ENCODE assay signal across 1 cellular context in the genomic region with DNA sequence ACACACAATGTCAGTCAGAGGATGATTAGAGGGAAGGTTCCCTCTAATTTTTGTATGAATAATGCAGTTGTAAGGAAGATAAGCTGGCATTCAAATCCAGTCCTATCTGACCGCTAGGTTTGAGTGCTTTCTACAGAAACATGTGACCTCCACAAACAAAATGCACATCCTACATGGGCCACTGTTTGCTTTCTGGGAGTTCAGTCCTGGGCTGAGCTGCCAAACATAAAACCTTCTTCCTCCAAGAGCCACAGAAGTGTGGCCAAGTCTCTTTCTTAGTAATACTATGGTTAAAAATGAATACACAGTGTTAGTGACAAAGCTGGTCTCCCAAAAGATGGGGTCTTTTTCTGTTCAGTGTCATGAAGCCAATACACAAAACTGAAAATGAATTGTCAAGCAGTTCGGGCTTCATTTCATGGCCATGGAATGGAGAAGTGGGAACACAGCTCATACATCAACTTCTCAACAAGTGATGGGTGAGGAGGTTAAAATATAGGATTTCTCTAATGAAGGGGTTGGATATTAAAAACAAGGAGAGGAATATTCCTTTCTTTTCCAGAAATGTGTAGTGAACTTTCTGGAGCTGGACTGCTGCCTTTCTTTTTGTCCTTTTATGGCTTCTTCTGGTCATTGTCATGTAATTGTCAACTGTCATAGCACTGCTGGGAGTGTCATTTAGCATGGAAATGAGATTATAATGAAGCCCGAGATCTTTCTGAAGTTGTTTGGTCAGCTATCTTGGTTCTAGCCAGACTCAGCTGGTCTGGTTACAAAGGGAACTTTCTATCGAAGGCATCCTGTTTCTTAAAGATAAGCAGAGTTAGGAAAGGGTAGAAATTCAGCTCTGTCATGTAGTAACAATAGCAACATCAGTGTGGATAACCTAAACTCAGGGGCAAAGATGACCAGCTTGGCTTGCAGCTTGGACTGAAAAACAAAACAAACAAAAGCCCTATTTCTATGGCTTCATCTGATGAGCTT.
A peak's percentile ranks its signal among the peaks of the same experiment; 100 is the strongest.
TF ChIP-seq lines count a peak whose summit lies in the region.

No MANE protein-coding gene starts in this region.

TF ChIP-seq in K562, 482 proteins besides CTCF, POLR2A, EP300 and RAD21 (continued from another document and continues in another):
- TF ChIP-seq, protein P1, sequence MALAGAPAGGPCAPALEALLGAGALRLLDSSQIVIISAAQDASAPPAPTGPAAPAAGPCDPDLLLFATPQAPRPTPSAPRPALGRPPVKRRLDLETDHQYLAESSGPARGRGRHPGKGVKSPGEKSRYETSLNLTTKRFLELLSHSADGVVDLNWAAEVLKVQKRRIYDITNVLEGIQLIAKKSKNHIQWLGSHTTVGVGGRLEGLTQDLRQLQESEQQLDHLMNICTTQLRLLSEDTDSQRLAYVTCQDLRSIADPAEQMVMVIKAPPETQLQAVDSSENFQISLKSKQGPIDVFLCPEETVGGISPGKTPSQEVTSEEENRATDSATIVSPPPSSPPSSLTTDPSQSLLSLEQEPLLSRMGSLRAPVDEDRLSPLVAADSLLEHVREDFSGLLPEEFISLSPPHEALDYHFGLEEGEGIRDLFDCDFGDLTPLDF (CRISPR knock-in tag; IDR thresholded peaks at IDR 0.05): no peak
- TF ChIP-seq ZNF699 (CRISPR knock-in tag; IDR thresholded peaks at IDR 0.05; ENCODE audit: insufficient replicate concordance) (no peak), ETV6 (IDR thresholded peaks at IDR 0.05; ENCODE audit: borderline replicate concordance in 1 of 2, low read depth in 2 of 2, low read length in 1 of 2) (no peak), ETV6 (CRISPR knock-in tag; IDR thresholded peaks at IDR 0.05; ENCODE audit: borderline replicate concordance) (no peak), CSDE1 (IDR thresholded peaks at IDR 0.05) (no peak), TSC22D4 (tag; IDR thresholded peaks at IDR 0.05) (no peak), PTBP1 (IDR thresholded peaks at IDR 0.05; ENCODE audit: low read depth, low read length) (no peak), NFYB (IDR thresholded peaks at IDR 0.05; ENCODE audit: extremely low read depth, insufficient read length) (no peak), SP2 (IDR thresholded peaks at IDR 0.05; ENCODE audit: extremely low read depth, low read depth, low read length, poor library complexity, severe bottlenecking) (no peak), ZNF23 (CRISPR knock-in tag; IDR thresholded peaks at IDR 0.05) (no peak), IFI16 (CRISPR knock-in tag; IDR thresholded peaks at IDR 0.05) (no peak), RBM14 (IDR thresholded peaks at IDR 0.05; ENCODE audit: borderline replicate concordance, insufficient read depth, low read depth, low read length) (no peak), ZNF696 (CRISPR knock-in tag; conservative IDR thresholded peaks at IDR 0.05) (no peak), MTA1 (IDR thresholded peaks at IDR 0.05; ENCODE audit: borderline replicate concordance) (no peak), SIX5 (IDR thresholded peaks at IDR 0.05; ENCODE audit: borderline replicate concordance in 1 of 2, insufficient read depth in 1 of 2, low read depth in 1 of 2, low read length in 2 of 2) (no peak), PRPF4 (IDR thresholded peaks at IDR 0.05; ENCODE audit: insufficient read depth, low read depth, low read length, poor library complexity, severe bottlenecking) (no peak), BRD9 (IDR thresholded peaks at IDR 0.05; ENCODE audit: low read depth, partially characterized antibody) (peak; percentile 31), STAT5A (IDR thresholded peaks at IDR 0.05; ENCODE audit: borderline replicate concordance, low read length) (peak; percentile 89), ZNF174 (CRISPR knock-in tag; IDR thresholded peaks at IDR 0.05) (no peak), ZNF583 (CRISPR knock-in tag; IDR thresholded peaks at IDR 0.05) (peak; percentile 42; the same call in 1 of the 2 replicates), FOXJ3 (CRISPR knock-in tag; IDR thresholded peaks at IDR 0.05) (peak; percentile 53; the same call in 1 of the 2 replicates), COPS2 (conservative IDR thresholded peaks at IDR 0.05) (no peak), ZNF75A (CRISPR knock-in tag; IDR thresholded peaks at IDR 0.05) (no peak), ZNF778 (CRISPR knock-in tag; IDR thresholded peaks at IDR 0.05) (no peak), TCF3 (CRISPR knock-in tag; IDR thresholded peaks at IDR 0.05) (peak; percentile 95)
- TF ChIP-seq, protein P2, sequence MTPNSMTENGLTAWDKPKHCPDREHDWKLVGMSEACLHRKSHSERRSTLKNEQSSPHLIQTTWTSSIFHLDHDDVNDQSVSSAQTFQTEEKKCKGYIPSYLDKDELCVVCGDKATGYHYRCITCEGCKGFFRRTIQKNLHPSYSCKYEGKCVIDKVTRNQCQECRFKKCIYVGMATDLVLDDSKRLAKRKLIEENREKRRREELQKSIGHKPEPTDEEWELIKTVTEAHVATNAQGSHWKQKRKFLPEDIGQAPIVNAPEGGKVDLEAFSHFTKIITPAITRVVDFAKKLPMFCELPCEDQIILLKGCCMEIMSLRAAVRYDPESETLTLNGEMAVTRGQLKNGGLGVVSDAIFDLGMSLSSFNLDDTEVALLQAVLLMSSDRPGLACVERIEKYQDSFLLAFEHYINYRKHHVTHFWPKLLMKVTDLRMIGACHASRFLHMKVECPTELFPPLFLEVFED (CRISPR knock-in tag; conservative IDR thresholded peaks at IDR 0.05): no peak
- TF ChIP-seq, protein P3, sequence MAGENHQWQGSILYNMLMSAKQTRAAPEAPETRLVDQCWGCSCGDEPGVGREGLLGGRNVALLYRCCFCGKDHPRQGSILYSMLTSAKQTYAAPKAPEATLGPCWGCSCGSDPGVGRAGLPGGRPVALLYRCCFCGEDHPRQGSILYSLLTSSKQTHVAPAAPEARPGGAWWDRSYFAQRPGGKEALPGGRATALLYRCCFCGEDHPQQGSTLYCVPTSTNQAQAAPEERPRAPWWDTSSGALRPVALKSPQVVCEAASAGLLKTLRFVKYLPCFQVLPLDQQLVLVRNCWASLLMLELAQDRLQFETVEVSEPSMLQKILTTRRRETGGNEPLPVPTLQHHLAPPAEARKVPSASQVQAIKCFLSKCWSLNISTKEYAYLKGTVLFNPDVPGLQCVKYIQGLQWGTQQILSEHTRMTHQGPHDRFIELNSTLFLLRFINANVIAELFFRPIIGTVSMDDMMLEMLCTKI (IDR thresholded peaks at IDR 0.05; ENCODE audit: partially characterized antibody): no peak
- TF ChIP-seq, protein P4, sequence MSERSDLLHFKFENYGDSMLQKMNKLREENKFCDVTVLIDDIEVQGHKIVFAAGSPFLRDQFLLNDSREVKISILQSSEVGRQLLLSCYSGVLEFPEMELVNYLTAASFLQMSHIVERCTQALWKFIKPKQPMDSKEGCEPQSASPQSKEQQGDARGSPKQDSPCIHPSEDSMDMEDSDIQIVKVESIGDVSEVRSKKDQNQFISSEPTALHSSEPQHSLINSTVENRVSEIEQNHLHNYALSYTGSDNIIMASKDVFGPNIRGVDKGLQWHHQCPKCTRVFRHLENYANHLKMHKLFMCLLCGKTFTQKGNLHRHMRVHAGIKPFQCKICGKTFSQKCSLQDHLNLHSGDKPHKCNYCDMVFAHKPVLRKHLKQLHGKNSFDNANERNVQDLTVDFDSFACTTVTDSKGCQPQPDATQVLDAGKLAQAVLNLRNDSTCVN (CRISPR knock-in tag; IDR thresholded peaks at IDR 0.05): no peak
- TF ChIP-seq, protein P5, sequence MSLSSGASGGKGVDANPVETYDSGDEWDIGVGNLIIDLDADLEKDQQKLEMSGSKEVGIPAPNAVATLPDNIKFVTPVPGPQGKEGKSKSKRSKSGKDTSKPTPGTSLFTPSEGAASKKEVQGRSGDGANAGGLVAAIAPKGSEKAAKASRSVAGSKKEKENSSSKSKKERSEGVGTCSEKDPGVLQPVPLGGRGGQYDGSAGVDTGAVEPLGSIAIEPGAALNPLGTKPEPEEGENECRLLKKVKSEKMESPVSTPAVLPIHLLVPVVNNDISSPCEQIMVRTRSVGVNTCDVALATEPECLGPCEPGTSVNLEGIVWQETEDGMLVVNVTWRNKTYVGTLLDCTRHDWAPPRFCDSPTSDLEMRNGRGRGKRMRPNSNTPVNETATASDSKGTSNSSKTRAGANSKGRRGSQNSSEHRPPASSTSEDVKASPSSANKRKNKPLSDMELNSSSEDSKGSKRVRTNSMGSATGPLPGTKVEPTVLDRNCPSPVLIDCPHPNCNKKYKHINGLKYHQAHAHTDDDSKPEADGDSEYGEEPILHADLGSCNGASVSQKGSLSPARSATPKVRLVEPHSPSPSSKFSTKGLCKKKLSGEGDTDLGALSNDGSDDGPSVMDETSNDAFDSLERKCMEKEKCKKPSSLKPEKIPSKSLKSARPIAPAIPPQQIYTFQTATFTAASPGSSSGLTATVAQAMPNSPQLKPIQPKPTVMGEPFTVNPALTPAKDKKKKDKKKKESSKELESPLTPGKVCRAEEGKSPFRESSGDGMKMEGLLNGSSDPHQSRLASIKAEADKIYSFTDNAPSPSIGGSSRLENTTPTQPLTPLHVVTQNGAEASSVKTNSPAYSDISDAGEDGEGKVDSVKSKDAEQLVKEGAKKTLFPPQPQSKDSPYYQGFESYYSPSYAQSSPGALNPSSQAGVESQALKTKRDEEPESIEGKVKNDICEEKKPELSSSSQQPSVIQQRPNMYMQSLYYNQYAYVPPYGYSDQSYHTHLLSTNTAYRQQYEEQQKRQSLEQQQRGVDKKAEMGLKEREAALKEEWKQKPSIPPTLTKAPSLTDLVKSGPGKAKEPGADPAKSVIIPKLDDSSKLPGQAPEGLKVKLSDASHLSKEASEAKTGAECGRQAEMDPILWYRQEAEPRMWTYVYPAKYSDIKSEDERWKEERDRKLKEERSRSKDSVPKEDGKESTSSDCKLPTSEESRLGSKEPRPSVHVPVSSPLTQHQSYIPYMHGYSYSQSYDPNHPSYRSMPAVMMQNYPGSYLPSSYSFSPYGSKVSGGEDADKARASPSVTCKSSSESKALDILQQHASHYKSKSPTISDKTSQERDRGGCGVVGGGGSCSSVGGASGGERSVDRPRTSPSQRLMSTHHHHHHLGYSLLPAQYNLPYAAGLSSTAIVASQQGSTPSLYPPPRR (CRISPR knock-in tag; IDR thresholded peaks at IDR 0.05; ENCODE audit: borderline replicate concordance): no peak
- TF ChIP-seq, protein P6, sequence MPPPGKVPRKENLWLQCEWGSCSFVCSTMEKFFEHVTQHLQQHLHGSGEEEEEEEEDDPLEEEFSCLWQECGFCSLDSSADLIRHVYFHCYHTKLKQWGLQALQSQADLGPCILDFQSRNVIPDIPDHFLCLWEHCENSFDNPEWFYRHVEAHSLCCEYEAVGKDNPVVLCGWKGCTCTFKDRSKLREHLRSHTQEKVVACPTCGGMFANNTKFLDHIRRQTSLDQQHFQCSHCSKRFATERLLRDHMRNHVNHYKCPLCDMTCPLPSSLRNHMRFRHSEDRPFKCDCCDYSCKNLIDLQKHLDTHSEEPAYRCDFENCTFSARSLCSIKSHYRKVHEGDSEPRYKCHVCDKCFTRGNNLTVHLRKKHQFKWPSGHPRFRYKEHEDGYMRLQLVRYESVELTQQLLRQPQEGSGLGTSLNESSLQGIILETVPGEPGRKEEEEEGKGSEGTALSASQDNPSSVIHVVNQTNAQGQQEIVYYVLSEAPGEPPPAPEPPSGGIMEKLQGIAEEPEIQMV (tag; conservative IDR thresholded peaks at IDR 0.05; ENCODE audit: low read depth): no peak
- TF ChIP-seq, protein P7, sequence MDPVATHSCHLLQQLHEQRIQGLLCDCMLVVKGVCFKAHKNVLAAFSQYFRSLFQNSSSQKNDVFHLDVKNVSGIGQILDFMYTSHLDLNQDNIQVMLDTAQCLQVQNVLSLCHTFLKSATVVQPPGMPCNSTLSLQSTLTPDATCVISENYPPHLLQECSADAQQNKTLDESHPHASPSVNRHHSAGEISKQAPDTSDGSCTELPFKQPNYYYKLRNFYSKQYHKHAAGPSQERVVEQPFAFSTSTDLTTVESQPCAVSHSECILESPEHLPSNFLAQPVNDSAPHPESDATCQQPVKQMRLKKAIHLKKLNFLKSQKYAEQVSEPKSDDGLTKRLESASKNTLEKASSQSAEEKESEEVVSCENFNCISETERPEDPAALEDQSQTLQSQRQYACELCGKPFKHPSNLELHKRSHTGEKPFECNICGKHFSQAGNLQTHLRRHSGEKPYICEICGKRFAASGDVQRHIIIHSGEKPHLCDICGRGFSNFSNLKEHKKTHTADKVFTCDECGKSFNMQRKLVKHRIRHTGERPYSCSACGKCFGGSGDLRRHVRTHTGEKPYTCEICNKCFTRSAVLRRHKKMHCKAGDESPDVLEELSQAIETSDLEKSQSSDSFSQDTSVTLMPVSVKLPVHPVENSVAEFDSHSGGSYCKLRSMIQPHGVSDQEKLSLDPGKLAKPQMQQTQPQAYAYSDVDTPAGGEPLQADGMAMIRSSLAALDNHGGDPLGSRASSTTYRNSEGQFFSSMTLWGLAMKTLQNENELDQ (CRISPR knock-in tag; IDR thresholded peaks at IDR 0.05; ENCODE audit: borderline replicate concordance): no peak
- TF ChIP-seq, protein P8, sequence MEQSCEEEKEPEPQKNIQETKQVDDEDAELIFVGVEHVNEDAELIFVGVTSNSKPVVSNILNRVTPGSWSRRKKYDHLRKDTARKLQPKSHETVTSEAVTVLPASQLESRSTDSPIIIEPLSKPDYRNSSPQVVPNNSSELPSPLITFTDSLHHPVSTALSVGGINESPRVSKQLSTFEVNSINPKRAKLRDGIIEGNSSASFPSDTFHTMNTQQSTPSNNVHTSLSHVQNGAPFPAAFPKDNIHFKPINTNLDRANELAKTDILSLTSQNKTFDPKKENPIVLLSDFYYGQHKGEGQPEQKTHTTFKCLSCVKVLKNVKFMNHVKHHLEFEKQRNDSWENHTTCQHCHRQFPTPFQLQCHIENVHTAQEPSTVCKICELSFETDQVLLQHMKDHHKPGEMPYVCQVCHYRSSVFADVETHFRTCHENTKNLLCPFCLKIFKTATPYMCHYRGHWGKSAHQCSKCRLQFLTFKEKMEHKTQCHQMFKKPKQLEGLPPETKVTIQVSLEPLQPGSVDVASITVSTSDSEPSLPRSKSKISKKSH (CRISPR knock-in tag; IDR thresholded peaks at IDR 0.05): no peak
- TF ChIP-seq, protein P9, sequence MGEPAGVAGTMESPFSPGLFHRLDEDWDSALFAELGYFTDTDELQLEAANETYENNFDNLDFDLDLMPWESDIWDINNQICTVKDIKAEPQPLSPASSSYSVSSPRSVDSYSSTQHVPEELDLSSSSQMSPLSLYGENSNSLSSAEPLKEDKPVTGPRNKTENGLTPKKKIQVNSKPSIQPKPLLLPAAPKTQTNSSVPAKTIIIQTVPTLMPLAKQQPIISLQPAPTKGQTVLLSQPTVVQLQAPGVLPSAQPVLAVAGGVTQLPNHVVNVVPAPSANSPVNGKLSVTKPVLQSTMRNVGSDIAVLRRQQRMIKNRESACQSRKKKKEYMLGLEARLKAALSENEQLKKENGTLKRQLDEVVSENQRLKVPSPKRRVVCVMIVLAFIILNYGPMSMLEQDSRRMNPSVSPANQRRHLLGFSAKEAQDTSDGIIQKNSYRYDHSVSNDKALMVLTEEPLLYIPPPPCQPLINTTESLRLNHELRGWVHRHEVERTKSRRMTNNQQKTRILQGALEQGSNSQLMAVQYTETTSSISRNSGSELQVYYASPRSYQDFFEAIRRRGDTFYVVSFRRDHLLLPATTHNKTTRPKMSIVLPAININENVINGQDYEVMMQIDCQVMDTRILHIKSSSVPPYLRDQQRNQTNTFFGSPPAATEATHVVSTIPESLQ (CRISPR knock-in tag; IDR thresholded peaks at IDR 0.05): no peak
- TF ChIP-seq, protein P10, sequence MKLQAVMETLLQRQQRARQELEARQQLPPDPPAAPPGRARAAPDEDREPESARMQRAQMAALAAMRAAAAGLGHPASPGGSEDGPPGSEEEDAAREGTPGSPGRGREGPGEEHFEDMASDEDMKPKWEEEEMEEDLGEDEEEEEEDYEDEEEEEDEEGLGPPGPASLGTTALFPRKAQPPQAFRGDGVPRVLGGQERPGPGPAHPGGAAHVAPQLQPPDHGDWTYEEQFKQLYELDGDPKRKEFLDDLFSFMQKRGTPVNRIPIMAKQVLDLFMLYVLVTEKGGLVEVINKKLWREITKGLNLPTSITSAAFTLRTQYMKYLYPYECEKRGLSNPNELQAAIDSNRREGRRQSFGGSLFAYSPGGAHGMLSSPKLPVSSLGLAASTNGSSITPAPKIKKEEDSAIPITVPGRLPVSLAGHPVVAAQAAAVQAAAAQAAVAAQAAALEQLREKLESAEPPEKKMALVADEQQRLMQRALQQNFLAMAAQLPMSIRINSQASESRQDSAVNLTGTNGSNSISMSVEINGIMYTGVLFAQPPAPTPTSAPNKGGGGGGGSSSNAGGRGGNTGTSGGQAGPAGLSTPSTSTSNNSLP (IDR thresholded peaks at IDR 0.05; ENCODE audit: borderline replicate concordance, low read depth, low read length): peak; percentile 61; the same call in 1 of the 2 replicates
